17 cellular contexts compared by ENCODE assay signal in the genomic region with DNA sequence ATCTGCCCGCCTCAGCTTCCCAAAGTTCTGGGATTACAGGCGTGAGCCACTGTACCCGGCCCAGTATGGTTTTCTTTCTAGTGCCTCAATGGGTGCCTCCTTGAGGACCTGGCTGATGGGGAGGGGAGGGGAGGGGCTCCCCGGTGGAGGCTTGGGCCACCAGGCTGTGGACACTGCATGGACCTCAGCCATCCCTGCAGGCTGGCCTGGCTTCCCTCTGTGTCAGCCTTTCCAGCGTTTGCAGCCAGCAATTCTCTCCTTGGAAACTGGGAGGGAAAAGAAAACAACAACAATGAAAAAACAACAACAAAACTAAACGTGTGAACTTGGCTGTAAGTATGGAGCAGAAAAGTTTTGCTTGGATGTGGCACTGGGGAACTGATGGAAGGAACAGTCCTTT.
DNase-seq lines count a peak whose midpoint lies in the region; ATAC-seq, FAIRE-seq and TF ChIP-seq lines count a peak whose summit lies in the region.
"Had no signal": no experiment of that assay in that cellular context is flagged by ENCODE, and none has a peak within 500 bp of the region (broad histone marks: within the 10 kb centered on the region; RNA-seq: fewer than 3 reads in every experiment).

No MANE protein-coding gene starts in this region.

- no peak for TF ChIP-seq POLR2A in H1 (IDR thresholded peaks at IDR 0.05; ENCODE audit: control extremely low read depth in 1 of 2, low read depth in 2 of 2, low read length in 2 of 2)

- peaks cover 23 to 40% (median 31%) of the 10 kb centered on the region in 4 experiments for H3K4me1 ChIP-seq in H1 (replicated peaks in 1 of 4; ENCODE audit: control insufficient read depth in 3 of 4, insufficient read depth in 4 of 4, low read length in 3 of 4)
- H3K4me1 ChIP-seq in mesendoderm (ENCODE audit: control insufficient read depth, low read depth, low read length): peaks cover 8% of the 10 kb centered on the region

- no peaks in the 10 kb centered on the region; the same call in 1 of the 2 replicates for H3K23me2 ChIP-seq in H1 (ENCODE audit: low read depth, low read length)

- DNase-seq in WTC11 (ENCODE audit: low spot score): no peak
- no peak for DNase-seq in H1 (ENCODE audit: low read depth in 1 of 2, low spot score in 2 of 2)
- DNase-seq in medulla oblongata (ENCODE audit: extremely low spot score): peak; percentile 62
- DNase-seq in sciatic nerve (ENCODE audit: low spot score): no peak
- DNase-seq in NCI-H1105 (lab: John Stamatoyannopoulos, UW): no peak
- DNase-seq in mesendoderm: no peak
- DNase-seq in COLO668 (lab: John Stamatoyannopoulos, UW; ENCODE audit: unreplicated experiment): no peak
- DNase-seq: COR-L47, DMS153, EL, NCI-H146, NCI-H2107, NCI-H345, NCI-H526 treated with DMSO at 0.1 percent for 48 hours had no signal

- H3K4ac ChIP-seq in H1 (replicated peaks; ENCODE audit: insufficient read length, low read depth, low read length) (peak overlapping the region; percentile 50), mesendoderm (ENCODE audit: low read depth, low read length) (no peak overlapping the region)

- H2BK120ac ChIP-seq in H1 (replicated peaks; ENCODE audit: low read depth, low read length): no peak overlapping the region
- no peak overlapping the region for H2BK120ac ChIP-seq in mesendoderm (ENCODE audit: low read depth, low read length)

- no peaks in the 10 kb centered on the region for H3K36me3 Mint-ChIP-seq in WTC11

- H3K4me3 ChIP-seq in H1 (ENCODE audit: extremely low read depth in 1 of 4, insufficient read depth in 2 of 4, low read depth in 3 of 4, low read length in 4 of 4) (no peak overlapping the region), mesendoderm (ENCODE audit: low read length) (no peak overlapping the region)
- H3K4me3 ChIP-seq: K562 had no signal

- H2BK5ac ChIP-seq in H1 (ENCODE audit: low read depth, low read length): no peak overlapping the region
- no peak overlapping the region for H2BK5ac ChIP-seq in mesendoderm (ENCODE audit: low read length)

- peaks cover 2 to 12% of the 10 kb centered on the region in 2 experiments for H4K20me1 ChIP-seq in H1 (replicated peaks in 1 of 2; ENCODE audit: control insufficient read depth in 1 of 2, insufficient read depth in 2 of 2, low read length in 2 of 2)

- H2BK15ac ChIP-seq in H1 (ENCODE audit: low read length) (no peak overlapping the region), mesendoderm (replicated peaks; ENCODE audit: low read depth) (no peak overlapping the region)

- H3K4me2 ChIP-seq in H1 (ENCODE audit: insufficient read depth in 1 of 2, low read depth in 2 of 2, low read length in 2 of 2) (no peak overlapping the region; a peak in 1 of 4 replicates), mesendoderm (ENCODE audit: low read length) (no peak overlapping the region)

- peak overlapping the region; percentile 73 for H3K27ac Mint-ChIP-seq in WTC11

- H3K27ac ChIP-seq in H1 (ENCODE audit: low read depth, low read length) (no peak overlapping the region), mesendoderm (ENCODE audit: low read depth, low read length) (no peak overlapping the region)
- H3K27ac ChIP-seq: C4-2B, RWPE1 had no signal

- no peak for TF ChIP-seq RAD21 in H1 (IDR thresholded peaks at IDR 0.05 in 1 of 2, conservative IDR thresholded peaks at IDR 0.05 in 1 of 2; ENCODE audit: low read depth in 2 of 2, low read length in 2 of 2)

- no peak overlapping the region for H3K23ac ChIP-seq in H1 (ENCODE audit: insufficient read length)
- no peak overlapping the region for H3K23ac ChIP-seq in mesendoderm (ENCODE audit: low read length)

- no peak overlapping the region for H2AK5ac ChIP-seq in H1 (ENCODE audit: low read depth, low read length)
- H2AK5ac ChIP-seq in mesendoderm (ENCODE audit: low read length): no peak overlapping the region

- no peak overlapping the region for H2AFZ ChIP-seq in H1 (ENCODE audit: low read length)

- peaks cover 76% of the 10 kb centered on the region for H3K4me1 Mint-ChIP-seq in WTC11

- no peak overlapping the region for H3K4me3 Mint-ChIP-seq in WTC11

- no peak for TF ChIP-seq CTCF in WTC11 (IDR thresholded peaks at IDR 0.05)
- no peak for TF ChIP-seq CTCF in H1 (IDR thresholded peaks at IDR 0.05; ENCODE audit: control extremely low read depth in 1 of 3, insufficient read depth in 1 of 3, low read depth in 1 of 3, low read length in 3 of 3)

- FAIRE-seq in H1 (lab: Jason Lieb, UNC): no peak
- FAIRE-seq: K562 had no signal

- H3K79me2 ChIP-seq in H1 (ENCODE audit: control insufficient read depth in 1 of 2, insufficient read depth in 2 of 2, low read length in 2 of 2) (peaks cover 0 to 22% of the 10 kb centered on the region in 2 experiments; a peak in 2 of 4 replicates), mesendoderm (ENCODE audit: control insufficient read depth, insufficient read depth, low read length) (no peaks in the 10 kb centered on the region)

- ATAC-seq in WTC11 (no peak), sciatic nerve (peak; percentile 29)

- H3K9ac ChIP-seq in H1 (replicated peaks in 1 of 4; ENCODE audit: extremely low read depth in 1 of 4, low read depth in 3 of 4, low read length in 3 of 4) (no peak overlapping the region), mesendoderm (ENCODE audit: low read length) (no peak overlapping the region)

- no peaks in the 10 kb centered on the region for H3K9me3 Mint-ChIP-seq in WTC11

- H2BK20ac ChIP-seq in H1 (ENCODE audit: low read length): no peak overlapping the region

- H3K14ac ChIP-seq in H1 (ENCODE audit: insufficient read length): no peak overlapping the region

- CTCF ChIA-PET in WTC11 (lab: Charles Lee): no interaction called here
- CTCF ChIA-PET in H1 (lab: Charles Lee; ENCODE audit: partially characterized antibody): interaction anchor here (2.6 to 4.3 kb wide), 2 partner anchors 10 to 16 kb away, joined by 8 to 22 read pairs; no protein-coding TSS in a partner anchor

- H3K56ac ChIP-seq in H1 (replicated peaks; ENCODE audit: insufficient read length, low read depth, low read length) (no peak overlapping the region), mesendoderm (ENCODE audit: low read length) (no peak overlapping the region)

- H4K91ac ChIP-seq in H1 (replicated peaks; ENCODE audit: insufficient read length, low read length): no peak overlapping the region

- no peak overlapping the region; the same call in 1 of the 2 replicates for H3K18ac ChIP-seq in H1 (ENCODE audit: extremely low read depth, low read length)
- no peak overlapping the region for H3K18ac ChIP-seq in mesendoderm (ENCODE audit: low read length)

- no peak overlapping the region for H4K8ac ChIP-seq in H1 (ENCODE audit: extremely low read depth, insufficient read depth, low read length)
- H4K8ac ChIP-seq in mesendoderm (ENCODE audit: low read depth, low read length): no peak overlapping the region

- no peaks in the 10 kb centered on the region for H3K27me3 Mint-ChIP-seq in WTC11 (ENCODE audit: low read depth)

- H3K27me3 ChIP-seq in H1 (replicated peaks in 1 of 4; ENCODE audit: control insufficient read depth in 3 of 4, extremely low read depth in 1 of 4, insufficient read depth in 3 of 4, low read length in 3 of 4): no peaks in the 10 kb centered on the region; a peak in 1 of 7 replicates
- H3K27me3 ChIP-seq in mesendoderm (ENCODE audit: insufficient read depth, low read length, poor library complexity): no peaks in the 10 kb centered on the region

- H3K36me3 ChIP-seq in H1 (ENCODE audit: control insufficient read depth in 2 of 4, insufficient read depth in 4 of 4, low read length in 3 of 4) (no peaks in the 10 kb centered on the region), mesendoderm (ENCODE audit: control insufficient read depth, insufficient read depth, low read length) (no peaks in the 10 kb centered on the region)

- no peak overlapping the region for H4K5ac ChIP-seq in H1 (ENCODE audit: insufficient read length, low read depth, low read length)
- no peak overlapping the region for H4K5ac ChIP-seq in mesendoderm (ENCODE audit: low read length)

- no peaks in the 10 kb centered on the region for H3K9me3 ChIP-seq in H1 (ENCODE audit: insufficient read depth in 2 of 2, low read depth in 1 of 2, low read length in 1 of 2)

- H3K79me1 ChIP-seq in H1 (ENCODE audit: low read depth, low read length): peaks cover 12% of the 10 kb centered on the region
- H3K79me1 ChIP-seq in mesendoderm (ENCODE audit: low read length): peaks cover 6% of the 10 kb centered on the region

- intact Hi-C loops in sciatic nerve (cut with DNase I): no loop called here

- WGBS in H1 (ENCODE audit: extremely low coverage in 1 of 2, insufficient coverage in 1 of 2, insufficient read length in 1 of 2, insufficient replicate concordance in 2 of 2, low coverage in 1 of 2, low lambda C conversion rate in 2 of 2, missing lambda C conversion rate in 1 of 2), 2 experiments: 76% methylated on average over 5 of the region's 6 CpGs; no CpG with 5 or more reads in 1 of the 2 experiments
- no CpG with 5 or more reads among the region's 6 CpGs for WGBS in mesendoderm (ENCODE audit: extremely low coverage, insufficient coverage, low lambda C conversion rate)

- H2BK12ac ChIP-seq in H1 (ENCODE audit: low read depth, low read length): 0 out of 2 replicates have a peak overlapping the region, but pooled peaks have one; percentile 60

- no peak for TF ChIP-seq EP300 in H1 (IDR thresholded peaks at IDR 0.05; ENCODE audit: borderline replicate concordance in 1 of 2, low read depth in 2 of 2, low read length in 2 of 2)

- POLR2A ChIA-PET in WTC11 (lab: Charles Lee): no interaction called here
- POLR2A ChIA-PET in H1 (lab: Charles Lee; ENCODE audit: partially characterized antibody): no interaction called here

TF ChIP-seq in WTC11, 78 proteins besides CTCF, POLR2A, EP300 and RAD21 (continues in another document):
- TF ChIP-seq, protein P1, sequence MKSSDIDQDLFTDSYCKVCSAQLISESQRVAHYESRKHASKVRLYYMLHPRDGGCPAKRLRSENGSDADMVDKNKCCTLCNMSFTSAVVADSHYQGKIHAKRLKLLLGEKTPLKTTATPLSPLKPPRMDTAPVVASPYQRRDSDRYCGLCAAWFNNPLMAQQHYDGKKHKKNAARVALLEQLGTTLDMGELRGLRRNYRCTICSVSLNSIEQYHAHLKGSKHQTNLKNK (CRISPR knock-in tag; IDR thresholded peaks at IDR 0.05): no peak

TF ChIP-seq in H1, 55 proteins besides CTCF, POLR2A, EP300 and RAD21 (continues in another document):
- TF ChIP-seq MAFK (IDR thresholded peaks at IDR 0.05; ENCODE audit: low read depth, low read length): no peak
- no peak for TF ChIP-seq EZH2 (IDR thresholded peaks at IDR 0.05; ENCODE audit: low read depth, low read length, severe bottlenecking)
- TF ChIP-seq YY1 (IDR thresholded peaks at IDR 0.05; ENCODE audit: low read depth, low read length): no peak
- no peak for TF ChIP-seq ATF3 (IDR thresholded peaks at IDR 0.05; ENCODE audit: insufficient read depth, low read depth, low read length)
- TF ChIP-seq SRF (IDR thresholded peaks at IDR 0.05; ENCODE audit: low read depth, low read length): no peak
- TF ChIP-seq GABPA (IDR thresholded peaks at IDR 0.05; ENCODE audit: borderline replicate concordance, insufficient read depth, low read length): no peak
- no peak for TF ChIP-seq KDM1A (IDR thresholded peaks at IDR 0.05; ENCODE audit: borderline replicate concordance, low read length)
